8 cellular contexts compared by ENCODE assay signal in genomic region chr19:50607874-50608785, GRCh38. TPM values are rescaled to one million over a fixed set of nuclear protein-coding genes. Genes with fewer than 3 reads are reported as not detected.
DNase-seq lines count a peak whose midpoint lies in the region; ATAC-seq, FAIRE-seq and TF ChIP-seq lines count a peak whose summit lies in the region.

No MANE protein-coding gene starts in this region.

- DNase-seq in GM12892 (ENCODE audit: insufficient read length) (peak; percentile 62), NOMO-1 treated with DMSO at 0.1 percent for 48 hours (lab: John Stamatoyannopoulos, UW; ENCODE audit: unreplicated experiment) (peak; percentile 94), activated T-cell treated with anti-CD3 and anti-CD28 coated beads for 4 hours (peak; percentile 62), fibroblast of peridontal ligament (ENCODE audit: extremely low read depth) (peak; percentile 9), nephron progenitor cell (peak; percentile 95), NCI-H226 (no peak)
- DNase-seq in stimulated activated naive CD4-positive, alpha-beta T cell treated with Interleukin-2 at 50 U/mL for 16 hours (lab: John Stamatoyannopoulos, UW), result peak; percentile 63

- H3K9me3 Mint-ChIP-seq in nephron progenitor cell, result peaks cover 26% of the 10 kb centered on the region

- peak; percentile 77 for TF ChIP-seq CTCF in nephron progenitor cell (IDR thresholded peaks at IDR 0.05)

- H3K4me1 Mint-ChIP-seq in nephron progenitor cell, result peaks cover 10% of the 10 kb centered on the region

- no peak for ATAC-seq in GM18873 (IDR thresholded peaks at IDR 0.05; ENCODE audit: low FRiP score, unreplicated experiment)

- peaks cover 65% of the 10 kb centered on the region for H3K27me3 Mint-ChIP-seq in nephron progenitor cell (ENCODE audit: low read depth, poor library complexity)

- no peak for FAIRE-seq in GM12892 (lab: Jason Lieb, UNC)

- no peaks in the 10 kb centered on the region for H3K36me3 Mint-ChIP-seq in nephron progenitor cell (ENCODE audit: low read depth)

- no peak overlapping the region for H3K27ac Mint-ChIP-seq in nephron progenitor cell

- no peak for TF ChIP-seq POLR2A in GM12892 (IDR thresholded peaks at IDR 0.05; ENCODE audit: low read depth, low read length)

- H3K4me3 Mint-ChIP-seq in nephron progenitor cell, result peak overlapping the region; percentile 31

RNA-seq across cellular contexts. Expression of gene SYT3, which starts 31.6 kb away (rescaled TPM):
- not detected for polyA plus RNA-seq in GM12892 (2012; ENCODE audit: missing spikeins)

RNA-seq across cellular contexts. Expression of gene LRRC4B, which starts 39.9 kb away (rescaled TPM):
- polyA plus RNA-seq in GM12892 (2012; ENCODE audit: missing spikeins), result 0.17 TPM

RNA-seq across cellular contexts. Expression of gene C19orf81, which starts 41.1 kb away (rescaled TPM):
- polyA plus RNA-seq in GM12892 (2012; ENCODE audit: missing spikeins), result not detected
